30 cellular contexts compared by ENCODE assay signal in genomic region chr18:13460946-13461345, GRCh38.
DNase-seq lines count a peak whose midpoint lies in the region; ATAC-seq, FAIRE-seq and TF ChIP-seq lines count a peak whose summit lies in the region.
"Had no signal": no experiment of that assay in that cellular context is flagged by ENCODE, and none has a peak within 500 bp of the region (broad histone marks: within the 10 kb centered on the region; RNA-seq: fewer than 3 reads in every experiment).

No MANE protein-coding gene starts in this region.

- FAIRE-seq in urothelium cell line (lab: Jason Lieb, UNC): peak; percentile 74
- FAIRE-seq: islet of Langerhans, small intestine had no signal

- no peak for ATAC-seq in activated naive CD4-positive, alpha-beta T cell treated with anti-CD3 and anti-CD28 coated beads, Interleukin-2, amount 50 U/mL, for 72 hours
- no peak for ATAC-seq in activated T-helper 17 cell treated with anti-CD3 and anti-CD28 coated beads, Interleukin-2, amount 50 U/mL, for 72 hours (replicated peaks)
- ATAC-seq in GM18498 (IDR thresholded peaks at IDR 0.05; ENCODE audit: unreplicated experiment): no peak
- ATAC-seq: left lung had no signal

- peaks cover 59% of the 10 kb centered on the region for H3K4me1 Mint-ChIP-seq in activated naive CD4-positive, alpha-beta T cell treated with anti-CD3 and anti-CD28 coated beads for 36 hours (ENCODE audit: low read depth)
- peaks cover 7% of the 10 kb centered on the region; the same call in 1 of the 2 replicates for H3K4me1 Mint-ChIP-seq in HFFc6 (ENCODE audit: low read depth)
- peaks cover 36% of the 10 kb centered on the region for H3K4me1 Mint-ChIP-seq in activated T-helper 17 cell treated with anti-CD3 and anti-CD28 coated beads, Interleukin-2, amount 50 U/mL, for 72 hours

- DNase-seq in activated naive CD4-positive, alpha-beta T cell treated with anti-CD3 and anti-CD28 coated beads, Interleukin-2, amount 50 U/mL, for 72 hours (ENCODE audit: low spot score in 2 of 2): no peak
- DNase-seq in activated naive CD4-positive, alpha-beta T cell treated with anti-CD3 and anti-CD28 coated beads for 36 hours: no peak
- DNase-seq in HFFc6 (no peak), urothelium cell line (ENCODE audit: low spot score) (no peak), foreskin fibroblast (no peak)
- DNase-seq: ACHN; activated CD4-positive, alpha-beta T cell treated with anti-CD3 and anti-CD28 coated beads, Interleukin-2, amount 50 U/mL, for 48 hours; activated CD8-positive, alpha-beta memory T cell treated with anti-CD3 and anti-CD28 coated beads, Interleukin-2, amount 50 U/mL, for 4 hours; activated effector memory CD4-positive, alpha-beta T cell treated with anti-CD3 and anti-CD28 coated beads, Interleukin-2, amount 50 U/mL, for 16 hours; caudate nucleus; cortex of kidney; effector memory CD4-positive, alpha-beta T cell; glutamatergic neuron; Karpas-422; left lung; mesenchymal stem cell; MV-4-11; NCI-H146; NCI-H748 treated with DMSO at 0.1 percent for 48 hours; small intestine; stimulated activated naive CD4-positive, alpha-beta T cell treated with Interleukin-2 at 50 U/mL for 16 hours; SW 1271; uterus had no signal

- no peak for TF ChIP-seq CTCF in HFFc6 (IDR thresholded peaks at IDR 0.05)
- TF ChIP-seq CTCF in foreskin fibroblast (IDR thresholded peaks at IDR 0.05; ENCODE audit: low read depth, low read length): no peak

- no peaks in the 10 kb centered on the region for H3K27me3 Mint-ChIP-seq in activated naive CD4-positive, alpha-beta T cell treated with anti-CD3 and anti-CD28 coated beads for 36 hours (ENCODE audit: low read depth)
- H3K27me3 Mint-ChIP-seq in HFFc6 (ENCODE audit: insufficient read depth): peaks cover 11% of the 10 kb centered on the region
- no peaks in the 10 kb centered on the region for H3K27me3 Mint-ChIP-seq in activated T-helper 17 cell treated with anti-CD3 and anti-CD28 coated beads, Interleukin-2, amount 50 U/mL, for 72 hours

- H3K4me3 Mint-ChIP-seq in activated naive CD4-positive, alpha-beta T cell treated with anti-CD3 and anti-CD28 coated beads for 36 hours: no peak overlapping the region
- peak overlapping the region; percentile 82 for H3K4me3 Mint-ChIP-seq in HFFc6
- H3K4me3 Mint-ChIP-seq in activated T-helper 17 cell treated with anti-CD3 and anti-CD28 coated beads, Interleukin-2, amount 50 U/mL, for 72 hours: peak overlapping the region; percentile 4
- H3K4me3 Mint-ChIP-seq: B cell, neural progenitor cell had no signal

- H3K9me3 Mint-ChIP-seq in activated naive CD4-positive, alpha-beta T cell treated with anti-CD3 and anti-CD28 coated beads, Interleukin-2, amount 50 U/mL, for 72 hours: peaks cover 0 to 9% of the 10 kb centered on the region in 2 donors
- no peaks in the 10 kb centered on the region for H3K9me3 Mint-ChIP-seq in activated naive CD4-positive, alpha-beta T cell treated with anti-CD3 and anti-CD28 coated beads for 36 hours
- peaks cover 23% of the 10 kb centered on the region; the same call in 1 of the 2 replicates for H3K9me3 Mint-ChIP-seq in HFFc6
- H3K9me3 Mint-ChIP-seq in activated T-helper 17 cell treated with anti-CD3 and anti-CD28 coated beads, Interleukin-2, amount 50 U/mL, for 72 hours: no peaks in the 10 kb centered on the region

- H3K4me3 ChIP-seq in foreskin fibroblast (ENCODE audit: low read depth in 1 of 2, low read length in 2 of 2): no peak overlapping the region
- H3K4me3 ChIP-seq: left lung, neural progenitor cell, SJCRH30, thoracic aorta, uterus had no signal

- peaks cover 16 to 38% of the 10 kb centered on the region in 2 donors for H3K36me3 Mint-ChIP-seq in activated naive CD4-positive, alpha-beta T cell treated with anti-CD3 and anti-CD28 coated beads, Interleukin-2, amount 50 U/mL, for 72 hours
- peaks cover 9% of the 10 kb centered on the region for H3K36me3 Mint-ChIP-seq in activated naive CD4-positive, alpha-beta T cell treated with anti-CD3 and anti-CD28 coated beads for 36 hours (ENCODE audit: low read depth)
- H3K36me3 Mint-ChIP-seq in HFFc6 (ENCODE audit: low read depth): no peaks in the 10 kb centered on the region; the same call in 1 of the 2 replicates
- peaks cover 22% of the 10 kb centered on the region for H3K36me3 Mint-ChIP-seq in activated T-helper 17 cell treated with anti-CD3 and anti-CD28 coated beads, Interleukin-2, amount 50 U/mL, for 72 hours (ENCODE audit: low read depth)

- CTCF ChIA-PET in activated naive CD4-positive, alpha-beta T cell treated with anti-CD3 and anti-CD28 coated beads for 36 hours (lab: Charles Lee): no interaction called here

- intact Hi-C loops in activated naive CD4-positive, alpha-beta T cell treated with anti-CD3 and anti-CD28 coated beads for 36 hours (cut with micrococcal nuclease): loop anchor here (5.0 to 10.0 kb wide), 4 partner anchors 74 to 469 kb away; partner anchors contain the start of genes CEP192, FAM210A and RNMT

- peak overlapping the region; percentile 38 to 64 for H3K27ac Mint-ChIP-seq in activated naive CD4-positive, alpha-beta T cell treated with anti-CD3 and anti-CD28 coated beads, Interleukin-2, amount 50 U/mL, for 72 hours
- no peak overlapping the region for H3K27ac Mint-ChIP-seq in activated naive CD4-positive, alpha-beta T cell treated with anti-CD3 and anti-CD28 coated beads for 36 hours
- H3K27ac Mint-ChIP-seq in HFFc6: no peak overlapping the region
- no peak overlapping the region for H3K27ac Mint-ChIP-seq in activated T-helper 17 cell treated with anti-CD3 and anti-CD28 coated beads, Interleukin-2, amount 50 U/mL, for 72 hours
- H3K27ac Mint-ChIP-seq: B cell, neural progenitor cell had no signal

Comparison
In these comparisons a context has a peak if more than half of its experiments do, and no peak if none do; other contexts are left out.
1. H3K27ac Mint-ChIP-seq: peak in activated naive CD4-positive, alpha-beta T cell treated with anti-CD3 and anti-CD28 coated beads, Interleukin-2, amount 50 U/mL, for 72 hours (2 of 2); none in activated naive CD4-positive, alpha-beta T cell treated with anti-CD3 and anti-CD28 coated beads for 36 hours (single experiment), HFFc6 (single experiment) and activated T-helper 17 cell treated with anti-CD3 and anti-CD28 coated beads, Interleukin-2, amount 50 U/mL, for 72 hours (single experiment).